ENCODE assay signal across 9 cellular contexts in genomic region chr1:20472860-20473711, GRCh38. TPM values are rescaled to one million over a fixed set of nuclear protein-coding genes. Genes with fewer than 3 reads are reported as not detected.
DNase-seq lines count a peak whose midpoint lies in the region; ATAC-seq and TF ChIP-seq lines count a peak whose summit lies in the region.
"Had no signal": no experiment of that assay in that cellular context is flagged by ENCODE, and none has a peak within 500 bp of the region (broad histone marks: within the 10 kb centered on the region; RNA-seq: fewer than 3 reads in every experiment).

No MANE protein-coding gene starts in this region.

- H3K36me3 ChIP-seq in BE2C: no peaks in the 10 kb centered on the region
- H3K36me3 ChIP-seq: SJSA1 had no signal

- peak; percentile 72 for DNase-seq in BE2C
- DNase-seq in NCI-H2227 (lab: John Stamatoyannopoulos, UW; ENCODE audit: unreplicated experiment): peak; percentile 90
- DNase-seq in epithelial cell of proximal tubule (ENCODE audit: low read depth): no peak
- DNase-seq in mucosa of gallbladder (ENCODE audit: low spot score): peak; percentile 57
- DNase-seq in GM19240 (ENCODE audit: insufficient read length, low spot score): no peak
- DNase-seq in OCI-M2 (lab: John Stamatoyannopoulos, UW; ENCODE audit: unreplicated experiment): no peak
- no peak for DNase-seq in occipital lobe (lab: John Stamatoyannopoulos, UW)

- H3K9me3 ChIP-seq in BE2C: no peaks in the 10 kb centered on the region
- H3K9me3 ChIP-seq: SJSA1 had no signal

- TF ChIP-seq CTCF in BE2C (IDR thresholded peaks at IDR 0.05; ENCODE audit: low read depth, low read length): no peak
- TF ChIP-seq CTCF in epithelial cell of proximal tubule (conservative IDR thresholded peaks at IDR 0.05; ENCODE audit: low read depth, low read length): no peak

- no peaks in the 10 kb centered on the region for H3K27me3 ChIP-seq in BE2C
- H3K27me3 ChIP-seq: SJSA1 had no signal

- H3K4me3 ChIP-seq in BE2C (ENCODE audit: low read depth, low read length): peak overlapping the region; percentile 23; the same call in 1 of the 2 replicates
- peak overlapping the region; percentile 24 for H3K4me3 ChIP-seq in epithelial cell of proximal tubule (ENCODE audit: low read depth, low read length)
- H3K4me3 ChIP-seq: SJSA1 had no signal

- no peak for ATAC-seq in HG03280 (IDR thresholded peaks at IDR 0.05; ENCODE audit: unreplicated experiment)

- H3K4me1 ChIP-seq in BE2C: peaks cover 10% of the 10 kb centered on the region

RNA-seq across cellular contexts. Expression of gene CAMK2N1, which starts 12.9 kb away (rescaled TPM):
- 50.6 TPM for polyA plus RNA-seq in BE2C (2012; ENCODE audit: insufficient read depth, insufficient read length, low read depth)
- total RNA-seq in epithelial cell of proximal tubule: 18.2 and 19.7 TPM in 2 replicates
- 140 TPM for total RNA-seq in mucosa of gallbladder
- total RNA-seq in occipital lobe: 77.2 TPM

RNA-seq across cellular contexts. Expression of gene MUL1, which starts 34.9 kb away (rescaled TPM):
- 51.4 TPM for polyA plus RNA-seq in BE2C (2012; ENCODE audit: insufficient read depth, insufficient read length, low read depth)
- total RNA-seq in epithelial cell of proximal tubule (24.6 and 30.4 TPM in 2 replicates), mucosa of gallbladder (36.6 TPM), occipital lobe (17.5 TPM)

Comparison
In these comparisons a context has a peak if more than half of its experiments do, and no peak if none do; other contexts are left out.
1. DNase-seq: peak in BE2C (single experiment), NCI-H2227 (single experiment) and mucosa of gallbladder (single experiment); none in epithelial cell of proximal tubule (single experiment), GM19240 (single experiment), OCI-M2 (single experiment) and occipital lobe (single experiment).